In genomic region chr17:33202011-33202410, GRCh38 we compare ENCODE assay signal across 1 cellular context.
TF ChIP-seq lines count a peak whose summit lies in the region.

No MANE protein-coding gene starts in this region.

TF ChIP-seq in HepG2, 621 proteins besides CTCF, POLR2A, EP300 and RAD21:
- TF ChIP-seq ZNF260 (CRISPR knock-in tag; IDR thresholded peaks at IDR 0.05; ENCODE audit: borderline replicate concordance, low read depth) (no peak), STAG1 (CRISPR knock-in tag; IDR thresholded peaks at IDR 0.05) (0 out of 2 replicates have a peak, but pooled peaks have one; percentile 10)
TF ChIP-seq in HepG2: peak in this region for 1.
